In genomic region chr7:74579800-74580685, GRCh38 we compare ENCODE assay signal across 1 cellular context.
TF ChIP-seq lines count a peak whose summit lies in the region.

No MANE protein-coding gene starts in this region.

TF ChIP-seq in GM23338, 12 proteins besides CTCF, POLR2A, EP300 and RAD21 (continued from another document):
- no peak for TF ChIP-seq ZNF462 (CRISPR knock-in tag; IDR thresholded peaks at IDR 0.05)
- TF ChIP-seq ZNF114 (CRISPR knock-in tag; IDR thresholded peaks at IDR 0.05), result no peak
- no peak for TF ChIP-seq ZNF331 (CRISPR knock-in tag; IDR thresholded peaks at IDR 0.05; ENCODE audit: low read depth)
- TF ChIP-seq EZH2 (IDR thresholded peaks at IDR 0.05; ENCODE audit: low read depth, unreplicated experiment), result no peak
- no peak for TF ChIP-seq STAT1 (IDR thresholded peaks at IDR 0.05; ENCODE audit: unreplicated experiment)
- no peak for TF ChIP-seq EZH2phosphoT487 (IDR thresholded peaks at IDR 0.05; ENCODE audit: unreplicated experiment)
